ENCODE assay signal across 7 cellular contexts in genomic region chr17:12789976-12790805, GRCh38. TPM values are rescaled to one million over a fixed set of nuclear protein-coding genes. Genes with fewer than 3 reads are reported as not detected.
DNase-seq lines count a peak whose midpoint lies in the region; ATAC-seq and TF ChIP-seq lines count a peak whose summit lies in the region.

No MANE protein-coding gene starts in this region.

- H3K4me3 ChIP-seq in endodermal cell (ENCODE audit: low read length): peak overlapping the region; percentile 89

- H3K4me3 Mint-ChIP-seq in endodermal cell (peak overlapping the region; percentile 96), nephron progenitor cell (peak overlapping the region; percentile 91)

- peaks cover 4% of the 10 kb centered on the region for H3K4me1 ChIP-seq in endodermal cell (ENCODE audit: control insufficient read depth, insufficient read depth, low read length)

- H3K27ac Mint-ChIP-seq in endodermal cell: peak overlapping the region; percentile 92
- no peak overlapping the region for H3K27ac Mint-ChIP-seq in nephron progenitor cell

- DNase-seq in NCI-H69 (lab: John Stamatoyannopoulos, UW) (peak; percentile 14), endodermal cell (peak; percentile 90), nephron progenitor cell (peak; percentile 48), EL (no peak)

- peaks cover 24% of the 10 kb centered on the region for H3K27me3 Mint-ChIP-seq in endodermal cell (ENCODE audit: insufficient read depth)
- H3K27me3 Mint-ChIP-seq in nephron progenitor cell (ENCODE audit: low read depth, poor library complexity): peaks cover 60% of the 10 kb centered on the region

- 2 to 5% methylated on average over 18 to 40 of the region's 40 CpGs for WGBS in endodermal cell (ENCODE audit: insufficient coverage in 1 of 2, insufficient read length in 1 of 2), 2 experiments

- ATAC-seq in GM21447 (IDR thresholded peaks at IDR 0.05; ENCODE audit: unreplicated experiment): peak; percentile 13
- ATAC-seq in HG02610 (IDR thresholded peaks at IDR 0.05; ENCODE audit: unreplicated experiment): no peak
- no peak for ATAC-seq in HG02642 (IDR thresholded peaks at IDR 0.05; ENCODE audit: poor library complexity, unreplicated experiment)

- TF ChIP-seq CTCF in endodermal cell (conservative IDR thresholded peaks at IDR 0.05): no peak
- TF ChIP-seq CTCF in nephron progenitor cell (IDR thresholded peaks at IDR 0.05): no peak

- no peaks in the 10 kb centered on the region for H3K9me3 ChIP-seq in endodermal cell (ENCODE audit: control insufficient read depth, low read length)

- no peaks in the 10 kb centered on the region for H3K36me3 Mint-ChIP-seq in endodermal cell (ENCODE audit: low read depth)
- H3K36me3 Mint-ChIP-seq in nephron progenitor cell (ENCODE audit: low read depth): no peaks in the 10 kb centered on the region

- no peaks in the 10 kb centered on the region for H3K9me3 Mint-ChIP-seq in endodermal cell
- no peaks in the 10 kb centered on the region for H3K9me3 Mint-ChIP-seq in nephron progenitor cell

- H3K27ac ChIP-seq in endodermal cell (ENCODE audit: low read depth, low read length): no peak overlapping the region

- H3K4me1 Mint-ChIP-seq in endodermal cell (peaks cover 20% of the 10 kb centered on the region), nephron progenitor cell (peaks cover 9% of the 10 kb centered on the region)

- peak overlapping the region; percentile 53 for H3K9ac ChIP-seq in endodermal cell (ENCODE audit: extremely low read depth, low read length, poor library complexity, severe bottlenecking)

- peaks cover 29% of the 10 kb centered on the region for H3K27me3 ChIP-seq in endodermal cell (ENCODE audit: control insufficient read depth, insufficient read depth, low read length, poor library complexity, severe bottlenecking)

- no peaks in the 10 kb centered on the region for H3K36me3 ChIP-seq in endodermal cell (ENCODE audit: control insufficient read depth, insufficient read depth, low read length)

RNA-seq across cellular contexts. Expression of gene ARHGAP44, which starts 0.9 kb away (rescaled TPM):
- 10 to 100 TPM; 14.2 to 21.9 TPM for total RNA-seq in endodermal cell
- polyA plus RNA-seq in endodermal cell (2013, experiment 1 of 2): 6.9 TPM
- polyA plus RNA-seq in endodermal cell (2013, experiment 2 of 2): 5.9 TPM
